ENCODE assay signal across 8 cellular contexts in genomic region chr11:45233121-45233803, GRCh38. TPM values are rescaled to one million over a fixed set of nuclear protein-coding genes. Genes with fewer than 3 reads are reported as not detected.
A peak's percentile ranks its signal among the peaks of the same experiment; 100 is the strongest.
DNase-seq lines count a peak whose midpoint lies in the region; ATAC-seq and TF ChIP-seq lines count a peak whose summit lies in the region.

No MANE protein-coding gene starts in this region.

- CTCF ChIA-PET in Calu3 (lab: Charles Lee): interaction anchor here (0.7 to 1.2 kb wide), 3 partner anchors 27 to 966 kb away, joined by 3 to 13 read pairs (median 9); no protein-coding TSS in a partner anchor

- H3K27ac Mint-ChIP-seq in Calu3 (ENCODE audit: unreplicated experiment): no peak overlapping the region
- no peak overlapping the region for H3K27ac Mint-ChIP-seq in central memory CD8-positive, alpha-beta T cell (ENCODE audit: low read depth)

- peak; percentile 83 for TF ChIP-seq CTCF in Calu3 (IDR thresholded peaks at IDR 0.05; ENCODE audit: unreplicated experiment)
- peak; percentile 76 for TF ChIP-seq CTCF in liver (IDR thresholded peaks at IDR 0.05; ENCODE audit: low read depth, low read length, missing input control)

- peaks cover 31% of the 10 kb centered on the region for H3K27me3 Mint-ChIP-seq in Calu3 (ENCODE audit: unreplicated experiment)
- H3K27me3 Mint-ChIP-seq in central memory CD8-positive, alpha-beta T cell: peaks cover 21% of the 10 kb centered on the region

- H3K9ac ChIP-seq in liver (ENCODE audit: low read depth in 1 of 2, low read length in 2 of 2): no peak overlapping the region

- TF ChIP-seq RAD21 in liver (IDR thresholded peaks at IDR 0.05): peak; percentile 60 to 80

- H3K9me3 Mint-ChIP-seq in Calu3 (ENCODE audit: low read depth, unreplicated experiment): no peaks in the 10 kb centered on the region
- no peaks in the 10 kb centered on the region for H3K9me3 Mint-ChIP-seq in central memory CD8-positive, alpha-beta T cell

- no peak overlapping the region for H3K4me3 Mint-ChIP-seq in Calu3 (ENCODE audit: low read depth, unreplicated experiment)
- H3K4me3 Mint-ChIP-seq in central memory CD8-positive, alpha-beta T cell: no peak overlapping the region

- DNase-seq in Calu3 (peak; percentile 79), NCI-H1092 treated with DMSO at 0.1 percent for 48 hours (lab: John Stamatoyannopoulos, UW) (peak; percentile 54)
- peak; percentile 45 to 47 for DNase-seq in central memory CD8-positive, alpha-beta T cell (ENCODE audit: low spot score in 2 of 2)
- peak; percentile 16 to 27 (median 18) for DNase-seq in stimulated activated CD4-positive, alpha-beta T cell treated with anti-CD3 and anti-CD28 coated beads, TNF-alpha, amount 100 ng/mL, for 4 hours (ENCODE audit: low read depth in 3 of 3)

- no peaks in the 10 kb centered on the region for H3K36me3 Mint-ChIP-seq in Calu3 (ENCODE audit: insufficient read depth, unreplicated experiment)
- peaks cover 3% of the 10 kb centered on the region for H3K36me3 Mint-ChIP-seq in central memory CD8-positive, alpha-beta T cell (ENCODE audit: insufficient read depth)

- H3K4me3 ChIP-seq in liver (ENCODE audit: low read depth in 1 of 3, low read length in 3 of 3): no peak overlapping the region

- no peaks in the 10 kb centered on the region for H3K9me3 ChIP-seq in liver (ENCODE audit: control insufficient read depth in 4 of 4, low read length in 3 of 4)

- H3K27me3 ChIP-seq in liver (ENCODE audit: control insufficient read depth in 4 of 4, insufficient read depth in 4 of 4, low read length in 3 of 4): no peaks in the 10 kb centered on the region

- H3K27ac ChIP-seq in liver (ENCODE audit: low read depth in 1 of 2, low read length in 2 of 2): no peak overlapping the region

- H3K36me3 ChIP-seq in liver (ENCODE audit: control insufficient read depth in 4 of 4, insufficient read depth in 3 of 4, low read depth in 1 of 4, low read length in 3 of 4): no peaks in the 10 kb centered on the region

- no TSS peak for BruUV-seq in Calu3 (replicated peaks; lab: Mats Ljungman, UMichigan)

- H3K4me1 ChIP-seq in liver (ENCODE audit: control insufficient read depth in 4 of 4, insufficient read depth in 4 of 4, low read length in 3 of 4): no peaks in the 10 kb centered on the region

- no peaks in the 10 kb centered on the region for H3K4me1 Mint-ChIP-seq in Calu3 (ENCODE audit: low read depth, unreplicated experiment)
- no peaks in the 10 kb centered on the region for H3K4me1 Mint-ChIP-seq in central memory CD8-positive, alpha-beta T cell

- intact Hi-C loops in Calu3 (cut with micrococcal nuclease; ENCODE audit: unreplicated experiment): loop anchor here (10.0 kb wide), 1 partner anchor 118 kb away; no protein-coding TSS in a partner anchor

- WGBS in liver: 60% methylated on average over 17 of the region's 17 CpGs

- ATAC-seq in GM21423 (IDR thresholded peaks at IDR 0.05; ENCODE audit: unreplicated experiment) (peak; percentile 62), GM18873 (IDR thresholded peaks at IDR 0.05; ENCODE audit: low FRiP score, unreplicated experiment) (no peak)
- ATAC-seq in activated CD4-positive, CD25-positive, alpha-beta regulatory T cell treated with anti-CD3 and anti-CD28 coated beads, Interleukin-2, amount 50 U/mL, for 24 hours: peak; percentile 51 to 59
- ATAC-seq in central memory CD8-positive, alpha-beta T cell (replicated peaks; ENCODE audit: extremely low read depth, poor library complexity, severe bottlenecking): no peak

TF ChIP-seq in liver, 16 proteins besides CTCF, POLR2A, EP300 and RAD21:
- no peak for TF ChIP-seq TAF1 (conservative IDR thresholded peaks at IDR 0.05)
- TF ChIP-seq ZBTB33 (IDR thresholded peaks at IDR 0.05): no peak
- TF ChIP-seq YY1 (IDR thresholded peaks at IDR 0.05): no peak
- TF ChIP-seq HNF4G (IDR thresholded peaks at IDR 0.05): no peak
- TF ChIP-seq REST (IDR thresholded peaks at IDR 0.05): no peak
- no peak for TF ChIP-seq FOXA1 (IDR thresholded peaks at IDR 0.05)
TF ChIP-seq in liver: peak in this region for 0.

RNA-seq across cellular contexts. Expression of gene SYT13, which starts 52.9 kb away (rescaled TPM):
- total RNA-seq in Calu3 (2022) (31.1 and 36.8 TPM in 2 replicates), liver (under 1 TPM; 0.05 to 0.33 TPM)
- under 1 TPM; 0.11 to 0.16 TPM for polyA plus RNA-seq in liver

Comparison
In these comparisons a context has a peak if more than half of its experiments do, and no peak if none do; other contexts are left out.
1. DNase-seq: peak in every context shown above with its lines; median percentile 79 in Calu3; 54 in NCI-H1092 treated with DMSO at 0.1 percent for 48 hours; 46 in central memory CD8-positive, alpha-beta T cell; 18 in stimulated activated CD4-positive, alpha-beta T cell treated with anti-CD3 and anti-CD28 coated beads, TNF-alpha, amount 100 ng/mL, for 4 hours.
2. ATAC-seq: peak in GM21423 (single experiment) and activated CD4-positive, CD25-positive, alpha-beta regulatory T cell treated with anti-CD3 and anti-CD28 coated beads, Interleukin-2, amount 50 U/mL, for 24 hours (2 of 2); none in central memory CD8-positive, alpha-beta T cell (single experiment) and GM18873 (single experiment).
3. RNA of gene SYT13, which starts 52.9 kb away (total RNA-seq): 31.1 to 36.8 TPM in Calu3; 0.05 to 0.33 TPM in liver; every median in the first group is over 10 times any median in the second.